ENCODE assay signal across 8 cellular contexts in the genomic region with DNA sequence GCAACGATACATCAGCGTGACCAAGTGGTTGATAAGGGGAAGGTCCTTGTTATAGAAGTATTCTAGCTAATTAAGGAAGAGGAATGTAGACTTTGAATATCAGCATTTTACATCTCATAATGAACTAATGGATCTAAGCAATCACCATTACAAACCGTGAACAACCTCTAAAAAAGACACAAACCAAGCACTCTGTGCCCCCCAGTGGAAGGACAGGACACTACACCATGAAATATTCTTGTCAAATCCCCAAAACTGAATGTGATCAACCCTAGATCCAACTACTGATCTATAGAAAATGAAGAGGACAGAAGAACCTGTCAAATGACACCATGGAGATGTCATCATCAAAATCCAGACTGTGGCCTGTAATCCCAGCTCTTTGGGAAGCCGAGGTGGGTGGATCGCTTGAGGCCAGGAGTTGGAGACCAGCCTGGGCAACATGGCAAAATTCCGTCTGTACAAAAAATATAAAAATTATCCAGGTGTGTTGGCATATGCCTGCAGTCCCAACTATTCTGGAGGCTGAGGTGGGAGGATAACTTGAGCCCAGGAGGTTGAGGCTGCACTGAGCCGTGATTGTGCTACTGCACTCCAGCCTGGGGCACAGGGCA.
A peak's percentile ranks its signal among the peaks of the same experiment; 100 is the strongest.
DNase-seq lines count a peak whose midpoint lies in the region; ATAC-seq and TF ChIP-seq lines count a peak whose summit lies in the region.

No MANE protein-coding gene starts in this region.

- H3K4me3 ChIP-seq in adrenal gland: no peak overlapping the region

- H3K36me3 ChIP-seq in adrenal gland (replicated peaks in 1 of 2): no peaks in the 10 kb centered on the region

- intact Hi-C loops in adrenal gland (cut with DNase I): loop anchor here in 1 of 2 donors (5.0 kb wide), 1 partner anchor 268 kb away; no protein-coding TSS in a partner anchor

- no peak overlapping the region for H3K27ac ChIP-seq in adrenal gland

- TF ChIP-seq CTCF in adrenal gland (IDR thresholded peaks at IDR 0.05): peak; percentile 28 to 81 (median 66)

- DNase-seq in NCI-H2081 (lab: John Stamatoyannopoulos, UW) (peak; percentile 26 to 61), NCI-H2081 treated with DMSO at 0.1 percent for 48 hours (lab: John Stamatoyannopoulos, UW) (no peak), SKM-1 treated with dmso at 0.1 percent for 144 hours (lab: John Stamatoyannopoulos, UW; ENCODE audit: unreplicated experiment) (peak; percentile 13), adrenal gland (peak in 6 of 7 donors; percentile 16 to 67 (median 50)), left kidney (ENCODE audit: low read depth, low spot score) (peak; percentile 62)
- peak; percentile 26 to 29 for DNase-seq in stimulated activated CD8-positive, alpha-beta memory T cell treated with anti-CD3 and anti-CD28 coated beads, Interleukin-4, amount 100 ng/mL, for 4 hours (ENCODE audit: low read depth in 2 of 2, low spot score in 1 of 2)

- no peak for TF ChIP-seq POLR2A in adrenal gland (IDR thresholded peaks at IDR 0.05)

- no peaks in the 10 kb centered on the region for H3K4me1 ChIP-seq in adrenal gland (replicated peaks in 1 of 2)

- no peaks in the 10 kb centered on the region for H3K27me3 ChIP-seq in adrenal gland

- H3K9me3 ChIP-seq in adrenal gland (replicated peaks in 1 of 3): no peaks in the 10 kb centered on the region

- ATAC-seq in HG03442 (IDR thresholded peaks at IDR 0.05; ENCODE audit: unreplicated experiment): peak; percentile 66
- ATAC-seq in HG02759 (IDR thresholded peaks at IDR 0.05; ENCODE audit: unreplicated experiment): no peak

- WGBS in adrenal gland, 4 donors: 72 to 78% (median 74%) methylated on average over 7 of the region's 7 CpGs
